ENCODE assay signal across 1 cellular context in genomic region chr18:48592540-48592939, GRCh38.
TF ChIP-seq lines count a peak whose summit lies in the region.

No MANE protein-coding gene starts in this region.

TF ChIP-seq in K562, 482 proteins besides CTCF, POLR2A, EP300 and RAD21 (continued from another document and continues in another):
- no peak for TF ChIP-seq MITF (IDR thresholded peaks at IDR 0.05)
- TF ChIP-seq ZNF76 (CRISPR knock-in tag; IDR thresholded peaks at IDR 0.05; ENCODE audit: borderline replicate concordance), result no peak
- no peak for TF ChIP-seq PTBP1 (IDR thresholded peaks at IDR 0.05; ENCODE audit: low read depth, low read length)
- TF ChIP-seq GTF2E2 (tag; IDR thresholded peaks at IDR 0.05), result no peak
- TF ChIP-seq ZNF354B (CRISPR knock-in tag; IDR thresholded peaks at IDR 0.05), result no peak
- no peak for TF ChIP-seq NKRF (IDR thresholded peaks at IDR 0.05; ENCODE audit: borderline replicate concordance)
- TF ChIP-seq ZNF518B (CRISPR knock-in tag; IDR thresholded peaks at IDR 0.05), result no peak
- peak; percentile 90 for TF ChIP-seq GATA2 (CRISPR knock-in tag; IDR thresholded peaks at IDR 0.05)
- no peak for TF ChIP-seq THRAP3 (IDR thresholded peaks at IDR 0.05; ENCODE audit: borderline replicate concordance)
- no peak for TF ChIP-seq E2F1 (CRISPR knock-in tag; IDR thresholded peaks at IDR 0.05)
- no peak for TF ChIP-seq JUNB (CRISPR knock-in tag; conservative IDR thresholded peaks at IDR 0.05)
- TF ChIP-seq HNRNPLL (IDR thresholded peaks at IDR 0.05; ENCODE audit: low read depth, low read length, poor library complexity, severe bottlenecking), result no peak
- no peak for TF ChIP-seq POLR2AphosphoS2 (IDR thresholded peaks at IDR 0.05; ENCODE audit: low read length)
- no peak for TF ChIP-seq ZNF766 (CRISPR knock-in tag; conservative IDR thresholded peaks at IDR 0.05)
- no peak for TF ChIP-seq ZBTB49 (CRISPR knock-in tag; IDR thresholded peaks at IDR 0.05; ENCODE audit: borderline replicate concordance)
- TF ChIP-seq PHF21A (IDR thresholded peaks at IDR 0.05; ENCODE audit: borderline replicate concordance, low read depth), result no peak
- TF ChIP-seq RERE (CRISPR knock-in tag; IDR thresholded peaks at IDR 0.05; ENCODE audit: borderline replicate concordance), result 0 out of 2 replicates have a peak, but pooled peaks have one; percentile 69
- TF ChIP-seq ETV1 (tag; conservative IDR thresholded peaks at IDR 0.05; ENCODE audit: low read depth), result no peak
- no peak for TF ChIP-seq HIVEP1 (CRISPR knock-in tag; IDR thresholded peaks at IDR 0.05)
- peak; percentile 85 for TF ChIP-seq ARID1B (IDR thresholded peaks at IDR 0.05)
- TF ChIP-seq POLR2H (tag; IDR thresholded peaks at IDR 0.05; ENCODE audit: low read depth), result no peak
- no peak for TF ChIP-seq TAF15 (IDR thresholded peaks at IDR 0.05; ENCODE audit: low read depth, low read length)
- TF ChIP-seq RUNX1 (IDR thresholded peaks at IDR 0.05; ENCODE audit: low read depth), result no peak
- TF ChIP-seq ZKSCAN8 (CRISPR knock-in tag; IDR thresholded peaks at IDR 0.05), result no peak
- TF ChIP-seq VEZF1 (CRISPR knock-in tag; IDR thresholded peaks at IDR 0.05), result no peak
- no peak for TF ChIP-seq ZNF316 (IDR thresholded peaks at IDR 0.05)
- TF ChIP-seq RB1 (IDR thresholded peaks at IDR 0.05; ENCODE audit: low read depth), result no peak
- TF ChIP-seq SMARCA4 (IDR thresholded peaks at IDR 0.05), result peak; percentile 55; the same call in 1 of the 2 replicates
- peak; percentile 69; the same call in 1 of the 2 replicates for TF ChIP-seq CTBP1 (IDR thresholded peaks at IDR 0.05; ENCODE audit: borderline replicate concordance)
- no peak for TF ChIP-seq HMBOX1 (IDR thresholded peaks at IDR 0.05)
- no peak for TF ChIP-seq PTTG1 (tag; IDR thresholded peaks at IDR 0.05; ENCODE audit: low read depth)
- TF ChIP-seq ZNF77 (CRISPR knock-in tag; IDR thresholded peaks at IDR 0.05), result no peak
- no peak for TF ChIP-seq EP400 (IDR thresholded peaks at IDR 0.05)
- TF ChIP-seq MYNN (IDR thresholded peaks at IDR 0.05), result no peak
- TF ChIP-seq MYNN (CRISPR knock-in tag; IDR thresholded peaks at IDR 0.05), result no peak
- no peak for TF ChIP-seq MAFF (IDR thresholded peaks at IDR 0.05; ENCODE audit: low read length)
- TF ChIP-seq PML (IDR thresholded peaks at IDR 0.05; ENCODE audit: low read length), result peak; percentile 60; the same call in 1 of the 2 replicates
